In the genomic region with DNA sequence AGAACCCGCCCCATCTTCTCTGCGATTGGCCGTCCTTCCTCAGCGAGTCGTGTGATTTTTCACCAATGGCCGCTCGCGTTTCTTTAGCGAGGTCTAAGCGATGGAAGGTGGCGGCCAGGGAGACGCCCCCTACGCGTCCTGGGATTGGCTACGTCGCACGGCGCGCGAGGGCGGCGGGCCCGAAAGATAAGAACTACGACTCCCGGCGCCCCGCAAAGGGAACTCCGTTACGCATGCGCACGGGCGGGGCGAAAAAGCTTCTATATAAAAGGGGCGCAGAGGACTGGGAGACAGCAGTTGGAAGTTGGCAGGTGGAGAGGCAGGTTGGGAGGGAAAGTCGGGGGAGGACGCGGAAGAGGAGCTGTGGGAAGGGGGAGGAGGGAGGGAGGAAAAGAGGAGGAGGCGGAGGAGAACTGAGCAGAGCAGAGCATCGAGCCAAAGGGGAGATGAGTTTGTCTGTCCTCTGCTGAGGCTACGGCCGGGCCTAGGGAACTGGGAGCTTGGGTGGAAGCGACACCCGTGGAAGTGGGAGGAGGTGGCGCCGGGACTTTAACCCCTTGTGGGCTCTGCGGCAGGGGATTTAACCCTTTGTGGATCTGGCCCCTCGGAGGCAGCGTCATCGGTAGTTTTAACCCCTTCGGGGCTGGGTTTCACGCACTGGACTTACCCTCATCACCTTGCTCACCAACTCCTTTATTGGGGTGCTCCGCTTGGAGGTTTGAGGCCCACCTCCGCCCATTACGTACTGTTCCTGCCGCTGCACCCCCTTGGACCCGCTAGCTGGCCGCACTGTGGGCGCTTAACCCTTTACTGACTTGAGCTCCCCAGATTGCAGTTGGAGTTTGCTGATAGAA, we compare ENCODE assay signal across 8 cellular contexts. TPM values are rescaled to one million over a fixed set of nuclear protein-coding genes. Genes with fewer than 3 reads are reported as not detected.
DNase-seq lines count a peak whose midpoint lies in the region; ATAC-seq lines count a peak whose summit lies in the region.

A gene with protein sequence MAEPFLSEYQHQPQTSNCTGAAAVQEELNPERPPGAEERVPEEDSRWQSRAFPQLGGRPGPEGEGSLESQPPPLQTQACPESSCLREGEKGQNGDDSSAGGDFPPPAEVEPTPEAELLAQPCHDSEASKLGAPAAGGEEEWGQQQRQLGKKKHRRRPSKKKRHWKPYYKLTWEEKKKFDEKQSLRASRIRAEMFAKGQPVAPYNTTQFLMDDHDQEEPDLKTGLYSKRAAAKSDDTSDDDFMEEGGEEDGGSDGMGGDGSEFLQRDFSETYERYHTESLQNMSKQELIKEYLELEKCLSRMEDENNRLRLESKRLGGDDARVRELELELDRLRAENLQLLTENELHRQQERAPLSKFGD (plus strand): TSS at position 293 of the 854 bp plus-strand sequence. CDS start 716 bp downstream, outside the sequence.

- H3K27me3 Mint-ChIP-seq in immature natural killer cell (ENCODE audit: low read depth in 3 of 3): peaks cover 20 to 34% (median 32%) of the 10 kb centered on the region in 3 donors

- peaks cover 60 to 67% of the 10 kb centered on the region in 2 donors for H3K4me1 Mint-ChIP-seq in immature natural killer cell

- ATAC-seq in GM19023 (IDR thresholded peaks at IDR 0.05; ENCODE audit: unreplicated experiment) (peak; percentile 70), HG03280 (IDR thresholded peaks at IDR 0.05; ENCODE audit: unreplicated experiment) (peak; percentile 67)

- peak within 1 kb of the TSS; percentile 99 to 100 (median 100) for H3K27ac Mint-ChIP-seq in immature natural killer cell

- no peaks in the 10 kb centered on the region for H3K9me3 Mint-ChIP-seq in immature natural killer cell

- no peaks in the 10 kb centered on the region for H3K36me3 Mint-ChIP-seq in immature natural killer cell

- peak; percentile 97 for DNase-seq in AG08395 (ENCODE audit: low spot score)
- DNase-seq in NCI-H345 treated with DMSO at 0.1 percent for 48 hours (lab: John Stamatoyannopoulos, UW; ENCODE audit: unreplicated experiment): peak; percentile 98
- peak; percentile 97 to 99 (median 98) for DNase-seq in activated CD4-positive, CD25-positive, alpha-beta regulatory T cell (lab: John Stamatoyannopoulos, UW)
- peak; percentile 100 for DNase-seq in central memory CD4-positive, alpha-beta T cell
- DNase-seq in immature natural killer cell: peak; percentile 99 to 100 (median 100)
- DNase-seq in smooth muscle cell of the brain vasculature (ENCODE audit: low read depth, low spot score): peak; percentile 99

- peak within 1 kb of the TSS; percentile 91 to 100 (median 98) for H3K4me3 Mint-ChIP-seq in immature natural killer cell

RNA-seq across cellular contexts. Expression of the gene that starts here (rescaled TPM):
- polyA plus RNA-seq in immature natural killer cell: 1 to 10 TPM; 1.1 to 7.2 (median 3.0) TPM

Comparison
In these comparisons a context has a peak if more than half of its experiments do, and no peak if none do; other contexts are left out.
1. Peak in every context shown above with its lines: DNase-seq and ATAC-seq.